In genomic region chr16:64687796-64688195, GRCh38 we compare ENCODE assay signal across 20 cellular contexts.
A peak's percentile ranks its signal among the peaks of the same experiment; 100 is the strongest.
DNase-seq lines count a peak whose midpoint lies in the region; ATAC-seq and TF ChIP-seq lines count a peak whose summit lies in the region.
"Had no signal": no experiment of that assay in that cellular context is flagged by ENCODE, and none has a peak within 500 bp of the region (broad histone marks: within the 10 kb centered on the region; RNA-seq: fewer than 3 reads in every experiment).

No MANE protein-coding gene starts in this region.

- no peaks in the 10 kb centered on the region for H3K27me3 ChIP-seq in osteoblast (ENCODE audit: insufficient read depth, low read length)
- H3K27me3 ChIP-seq: BLaER1 treated with 17β-estradiol and CSF1 and Interleukin-3, amounts not matched to agents 10 nM and 100 nM had no signal

- H3K9me3 ChIP-seq in osteoblast (ENCODE audit: low read depth, low read length): no peaks in the 10 kb centered on the region
- H3K9me3 ChIP-seq: BLaER1 treated with 17β-estradiol and CSF1 and Interleukin-3, amounts not matched to agents 10 nM and 100 nM had no signal

- no peaks in the 10 kb centered on the region for H3K4me1 Mint-ChIP-seq in activated naive CD8-positive, alpha-beta T cell treated with anti-CD3 and anti-CD28 coated beads, Interleukin-2, amount 50 U/mL, for 24 hours
- H3K4me1 Mint-ChIP-seq: B cell, IgD-negative memory B cell had no signal

- H3K27ac ChIP-seq in osteoblast (ENCODE audit: low read depth, low read length): no peak overlapping the region
- H3K27ac ChIP-seq: BLaER1 treated with 17β-estradiol and CSF1 and Interleukin-3, amounts not matched to agents 10 nM and 100 nM; GM23248 had no signal

- no peaks in the 10 kb centered on the region for H3K36me3 ChIP-seq in osteoblast (ENCODE audit: insufficient read depth, low read length)
- H3K36me3 ChIP-seq: BLaER1 treated with 17β-estradiol and CSF1 and Interleukin-3, amounts not matched to agents 10 nM and 100 nM had no signal

- H3K4me3 ChIP-seq in fibroblast of villous mesenchyme (ENCODE audit: low read depth, low read length): no peak overlapping the region
- no peak overlapping the region for H3K4me3 ChIP-seq in osteoblast (ENCODE audit: insufficient read depth, low read length)
- H3K4me3 ChIP-seq: BLaER1 treated with 17β-estradiol and CSF1 and Interleukin-3, amounts not matched to agents 10 nM and 100 nM; GM23248 had no signal

- H3K79me2 ChIP-seq in osteoblast (ENCODE audit: insufficient read depth, low read length): no peaks in the 10 kb centered on the region

- H4K20me1 ChIP-seq in osteoblast (ENCODE audit: insufficient read depth, low read length): no peaks in the 10 kb centered on the region
- H4K20me1 ChIP-seq: BLaER1 treated with 17β-estradiol and CSF1 and Interleukin-3, amounts not matched to agents 10 nM and 100 nM had no signal

- H3K36me3 Mint-ChIP-seq in activated naive CD8-positive, alpha-beta T cell treated with anti-CD3 and anti-CD28 coated beads, Interleukin-2, amount 50 U/mL, for 24 hours (ENCODE audit: low read depth): no peaks in the 10 kb centered on the region
- H3K36me3 Mint-ChIP-seq: CD8-positive, alpha-beta T cell had no signal

- peaks cover 12% of the 10 kb centered on the region for H3K9me3 Mint-ChIP-seq in activated naive CD8-positive, alpha-beta T cell treated with anti-CD3 and anti-CD28 coated beads, Interleukin-2, amount 50 U/mL, for 24 hours

- ATAC-seq in activated naive CD8-positive, alpha-beta T cell treated with anti-CD3 and anti-CD28 coated beads, Interleukin-2, amount 50 U/mL, for 24 hours: no peak
- ATAC-seq in GM19395 (IDR thresholded peaks at IDR 0.05; ENCODE audit: unreplicated experiment) (no peak), GM21526 (IDR thresholded peaks at IDR 0.05; ENCODE audit: low FRiP score, unreplicated experiment) (no peak)
- ATAC-seq: CD8-positive, alpha-beta T cell; HepG2 had no signal

- peak; percentile 6 for DNase-seq in H4 (ENCODE audit: low spot score)
- DNase-seq in NCI-H226: peak; percentile 74
- DNase-seq in fibroblast of villous mesenchyme (ENCODE audit: low read depth): peak; percentile 12
- no peak for DNase-seq in osteoblast (ENCODE audit: insufficient read length, low spot score, missing footprints)
- DNase-seq in activated naive CD8-positive, alpha-beta T cell treated with anti-CD3 and anti-CD28 coated beads, Interleukin-2, amount 50 U/mL, for 24 hours: no peak
- DNase-seq in OCI-M2 (lab: John Stamatoyannopoulos, UW; ENCODE audit: unreplicated experiment): no peak
- DNase-seq: 8988T; Calu3; CD8-positive, alpha-beta T cell; DMS79 treated with DMSO at 0.1 percent for 48 hours; EL; GM23248; HCEC 1CT; KG1 had no signal

- TF ChIP-seq CTCF in fibroblast of villous mesenchyme (IDR thresholded peaks at IDR 0.05; ENCODE audit: insufficient read depth, low read depth, low read length) (no peak), osteoblast (IDR thresholded peaks at IDR 0.05; ENCODE audit: extremely low read depth, low read depth, low read length) (no peak)

- H3K4me3 Mint-ChIP-seq in activated naive CD8-positive, alpha-beta T cell treated with anti-CD3 and anti-CD28 coated beads, Interleukin-2, amount 50 U/mL, for 24 hours: no peak overlapping the region
- H3K4me3 Mint-ChIP-seq: B cell; CD8-positive, alpha-beta T cell; IgD-negative memory B cell had no signal

- H2AFZ ChIP-seq in osteoblast (ENCODE audit: low read length): peak overlapping the region; percentile 12
- H2AFZ ChIP-seq: GM23248 had no signal

- H3K4me2 ChIP-seq in osteoblast (ENCODE audit: insufficient read depth, low read length): no peak overlapping the region
- H3K4me2 ChIP-seq: BLaER1 treated with 17β-estradiol and CSF1 and Interleukin-3, amounts not matched to agents 10 nM and 100 nM had no signal

- H3K27me3 Mint-ChIP-seq in activated naive CD8-positive, alpha-beta T cell treated with anti-CD3 and anti-CD28 coated beads, Interleukin-2, amount 50 U/mL, for 24 hours: no peaks in the 10 kb centered on the region
- H3K27me3 Mint-ChIP-seq: B cell, IgD-negative memory B cell had no signal

- H3K27ac Mint-ChIP-seq in activated naive CD8-positive, alpha-beta T cell treated with anti-CD3 and anti-CD28 coated beads, Interleukin-2, amount 50 U/mL, for 24 hours: no peak overlapping the region
- H3K27ac Mint-ChIP-seq: B cell; CD8-positive, alpha-beta T cell; IgD-negative memory B cell had no signal

- H3K4me1 ChIP-seq in osteoblast (ENCODE audit: insufficient read depth, low read length): no peaks in the 10 kb centered on the region
- H3K4me1 ChIP-seq: BLaER1 treated with 17β-estradiol and CSF1 and Interleukin-3, amounts not matched to agents 10 nM and 100 nM had no signal

Comparison
In these comparisons a context has a peak if more than half of its experiments do, and no peak if none do; other contexts are left out.
1. DNase-seq: peak in H4 (single experiment), NCI-H226 (single experiment) and fibroblast of villous mesenchyme (single experiment); none in osteoblast (single experiment), activated naive CD8-positive, alpha-beta T cell treated with anti-CD3 and anti-CD28 coated beads, Interleukin-2, amount 50 U/mL, for 24 hours (single experiment) and OCI-M2 (single experiment).